Comparison of ENCODE assay signal across 1 cellular context in the genomic region with DNA sequence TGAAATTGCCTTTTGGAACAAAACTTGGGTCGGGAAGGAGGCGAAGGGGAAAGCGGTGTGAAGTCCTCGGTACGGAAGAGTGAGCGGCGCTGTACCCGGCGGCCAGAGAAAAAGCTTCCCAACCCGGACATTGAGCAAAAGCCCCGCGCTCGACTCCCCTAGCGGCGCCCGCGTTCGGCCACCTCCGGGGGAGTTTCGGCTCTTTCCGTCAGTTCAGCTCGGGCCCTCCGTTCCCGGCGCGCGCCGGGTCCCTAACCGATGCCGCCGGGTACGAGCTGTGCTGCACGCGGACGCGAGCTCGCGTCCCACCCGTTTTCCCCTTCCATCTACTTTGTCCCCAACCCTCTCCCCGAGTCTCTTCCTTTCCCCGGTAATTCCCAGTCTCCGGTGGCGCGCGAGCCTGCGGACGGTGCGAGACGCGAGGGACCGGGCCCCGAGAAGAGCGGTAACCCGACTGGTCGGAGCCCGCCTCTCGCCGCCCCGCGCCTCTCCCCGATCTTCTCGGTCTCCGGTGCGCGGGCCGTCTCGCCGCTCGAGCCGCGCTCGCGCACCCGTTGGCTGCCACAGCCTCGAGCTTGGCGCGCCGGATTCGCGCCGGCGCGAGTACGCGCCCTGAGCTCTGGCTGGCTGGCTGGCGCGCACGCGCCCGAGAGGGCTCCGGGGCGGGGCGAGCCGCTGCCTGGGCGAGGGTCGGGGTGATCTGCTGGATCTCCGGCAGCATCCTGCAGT.
TF ChIP-seq lines count a peak whose summit lies in the region.

No MANE protein-coding gene starts in this region.

TF ChIP-seq in HepG2, 621 proteins besides CTCF, POLR2A, EP300 and RAD21 (continued from another document and continues in another):
- TF ChIP-seq, protein P1, sequence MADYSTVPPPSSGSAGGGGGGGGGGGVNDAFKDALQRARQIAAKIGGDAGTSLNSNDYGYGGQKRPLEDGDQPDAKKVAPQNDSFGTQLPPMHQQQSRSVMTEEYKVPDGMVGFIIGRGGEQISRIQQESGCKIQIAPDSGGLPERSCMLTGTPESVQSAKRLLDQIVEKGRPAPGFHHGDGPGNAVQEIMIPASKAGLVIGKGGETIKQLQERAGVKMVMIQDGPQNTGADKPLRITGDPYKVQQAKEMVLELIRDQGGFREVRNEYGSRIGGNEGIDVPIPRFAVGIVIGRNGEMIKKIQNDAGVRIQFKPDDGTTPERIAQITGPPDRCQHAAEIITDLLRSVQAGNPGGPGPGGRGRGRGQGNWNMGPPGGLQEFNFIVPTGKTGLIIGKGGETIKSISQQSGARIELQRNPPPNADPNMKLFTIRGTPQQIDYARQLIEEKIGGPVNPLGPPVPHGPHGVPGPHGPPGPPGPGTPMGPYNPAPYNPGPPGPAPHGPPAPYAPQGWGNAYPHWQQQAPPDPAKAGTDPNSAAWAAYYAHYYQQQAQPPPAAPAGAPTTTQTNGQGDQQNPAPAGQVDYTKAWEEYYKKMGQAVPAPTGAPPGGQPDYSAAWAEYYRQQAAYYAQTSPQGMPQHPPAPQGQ (CRISPR knock-in tag; IDR thresholded peaks at IDR 0.05; ENCODE audit: borderline replicate concordance) = no peak
- no peak for TF ChIP-seq ZBTB46 (CRISPR knock-in tag; IDR thresholded peaks at IDR 0.05; ENCODE audit: borderline replicate concordance)
- no peak for TF ChIP-seq RAD51 (IDR thresholded peaks at IDR 0.05; ENCODE audit: borderline replicate concordance)
- no peak for TF ChIP-seq ZNF10 (CRISPR knock-in tag; IDR thresholded peaks at IDR 0.05; ENCODE audit: borderline replicate concordance, low read depth)
- no peak for TF ChIP-seq LCORL (IDR thresholded peaks at IDR 0.05)
- peak; percentile 50 for TF ChIP-seq LCORL (CRISPR knock-in tag; IDR thresholded peaks at IDR 0.05)
- peak; percentile 73 for TF ChIP-seq ZNF350 (CRISPR knock-in tag; IDR thresholded peaks at IDR 0.05; ENCODE audit: borderline replicate concordance, low read depth)
- no peak for TF ChIP-seq ZNF224 (CRISPR knock-in tag; IDR thresholded peaks at IDR 0.05)
- TF ChIP-seq FOXP4 (CRISPR knock-in tag; IDR thresholded peaks at IDR 0.05) = no peak
- TF ChIP-seq, protein P2, sequence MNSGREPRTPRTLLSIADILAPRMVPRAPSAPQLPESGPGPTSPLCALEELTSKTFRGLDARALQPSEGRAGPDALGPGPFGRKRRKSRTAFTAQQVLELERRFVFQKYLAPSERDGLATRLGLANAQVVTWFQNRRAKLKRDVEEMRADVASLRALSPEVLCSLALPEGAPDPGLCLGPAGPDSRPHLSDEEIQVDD (CRISPR knock-in tag; IDR thresholded peaks at IDR 0.05; ENCODE audit: borderline replicate concordance) = peak; percentile 20; the same call in 1 of the 2 replicates
- no peak for TF ChIP-seq ERF (CRISPR knock-in tag; IDR thresholded peaks at IDR 0.05)
- TF ChIP-seq SNAPC2 (CRISPR knock-in tag; IDR thresholded peaks at IDR 0.05) = no peak
- no peak for TF ChIP-seq GRHL1 (CRISPR knock-in tag; conservative IDR thresholded peaks at IDR 0.05)
- no peak for TF ChIP-seq CREBL2 (CRISPR knock-in tag; IDR thresholded peaks at IDR 0.05; ENCODE audit: borderline replicate concordance)
- no peak for TF ChIP-seq ZNF333 (CRISPR knock-in tag; IDR thresholded peaks at IDR 0.05; ENCODE audit: borderline replicate concordance)
- TF ChIP-seq KLF13 (CRISPR knock-in tag; IDR thresholded peaks at IDR 0.05) = peak; percentile 59; the same call in 1 of the 2 replicates
- TF ChIP-seq KDM2A (CRISPR knock-in tag; IDR thresholded peaks at IDR 0.05; ENCODE audit: borderline replicate concordance, low read depth) = peak; percentile 53; the same call in 1 of the 2 replicates
- no peak for TF ChIP-seq HCFC1 (IDR thresholded peaks at IDR 0.05; ENCODE audit: low read depth, low read length)
- 0 out of 2 replicates have a peak, but pooled peaks have one; percentile 61 for TF ChIP-seq ZNF230 (CRISPR knock-in tag; IDR thresholded peaks at IDR 0.05)
- TF ChIP-seq ISX (CRISPR knock-in tag; conservative IDR thresholded peaks at IDR 0.05) = no peak
- TF ChIP-seq, protein P3, sequence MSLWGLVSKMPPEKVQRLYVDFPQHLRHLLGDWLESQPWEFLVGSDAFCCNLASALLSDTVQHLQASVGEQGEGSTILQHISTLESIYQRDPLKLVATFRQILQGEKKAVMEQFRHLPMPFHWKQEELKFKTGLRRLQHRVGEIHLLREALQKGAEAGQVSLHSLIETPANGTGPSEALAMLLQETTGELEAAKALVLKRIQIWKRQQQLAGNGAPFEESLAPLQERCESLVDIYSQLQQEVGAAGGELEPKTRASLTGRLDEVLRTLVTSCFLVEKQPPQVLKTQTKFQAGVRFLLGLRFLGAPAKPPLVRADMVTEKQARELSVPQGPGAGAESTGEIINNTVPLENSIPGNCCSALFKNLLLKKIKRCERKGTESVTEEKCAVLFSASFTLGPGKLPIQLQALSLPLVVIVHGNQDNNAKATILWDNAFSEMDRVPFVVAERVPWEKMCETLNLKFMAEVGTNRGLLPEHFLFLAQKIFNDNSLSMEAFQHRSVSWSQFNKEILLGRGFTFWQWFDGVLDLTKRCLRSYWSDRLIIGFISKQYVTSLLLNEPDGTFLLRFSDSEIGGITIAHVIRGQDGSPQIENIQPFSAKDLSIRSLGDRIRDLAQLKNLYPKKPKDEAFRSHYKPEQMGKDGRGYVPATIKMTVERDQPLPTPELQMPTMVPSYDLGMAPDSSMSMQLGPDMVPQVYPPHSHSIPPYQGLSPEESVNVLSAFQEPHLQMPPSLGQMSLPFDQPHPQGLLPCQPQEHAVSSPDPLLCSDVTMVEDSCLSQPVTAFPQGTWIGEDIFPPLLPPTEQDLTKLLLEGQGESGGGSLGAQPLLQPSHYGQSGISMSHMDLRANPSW (CRISPR knock-in tag; IDR thresholded peaks at IDR 0.05; ENCODE audit: borderline replicate concordance) = 0 out of 2 replicates have a peak, but pooled peaks have one; percentile 92
- TF ChIP-seq JUN (CRISPR knock-in tag; IDR thresholded peaks at IDR 0.05) = no peak
- TF ChIP-seq ZNF766 (CRISPR knock-in tag; IDR thresholded peaks at IDR 0.05; ENCODE audit: borderline replicate concordance) = no peak
- no peak; the same call in 1 of the 2 replicates for TF ChIP-seq KLF12 (CRISPR knock-in tag; IDR thresholded peaks at IDR 0.05; ENCODE audit: borderline replicate concordance)
- TF ChIP-seq ZNF292 (CRISPR knock-in tag; IDR thresholded peaks at IDR 0.05; ENCODE audit: borderline replicate concordance, low read depth) = peak; percentile 38; the same call in 1 of the 2 replicates
- no peak for TF ChIP-seq ZNF441 (CRISPR knock-in tag; IDR thresholded peaks at IDR 0.05; ENCODE audit: borderline replicate concordance)
- peak; percentile 31; the same call in 1 of the 2 replicates for TF ChIP-seq ZSCAN20 (CRISPR knock-in tag; IDR thresholded peaks at IDR 0.05; ENCODE audit: borderline replicate concordance)
- TF ChIP-seq ZNF407 (CRISPR knock-in tag; IDR thresholded peaks at IDR 0.05; ENCODE audit: not compliant biosample characterization) = no peak
- 0 out of 2 replicates have a peak, but pooled peaks have one; percentile 13 for TF ChIP-seq ZBTB42 (CRISPR knock-in tag; IDR thresholded peaks at IDR 0.05)
- no peak for TF ChIP-seq GABPA (IDR thresholded peaks at IDR 0.05; ENCODE audit: low read depth, low read length)
- peak; percentile 19; the same call in 1 of the 2 replicates for TF ChIP-seq GABPA (CRISPR knock-in tag; IDR thresholded peaks at IDR 0.05; ENCODE audit: low read depth)
- peak; percentile 20; the same call in 1 of the 2 replicates for TF ChIP-seq MEF2D (CRISPR knock-in tag; IDR thresholded peaks at IDR 0.05)
- no peak for TF ChIP-seq ZNF891 (CRISPR knock-in tag; IDR thresholded peaks at IDR 0.05)
- TF ChIP-seq, protein P4, sequence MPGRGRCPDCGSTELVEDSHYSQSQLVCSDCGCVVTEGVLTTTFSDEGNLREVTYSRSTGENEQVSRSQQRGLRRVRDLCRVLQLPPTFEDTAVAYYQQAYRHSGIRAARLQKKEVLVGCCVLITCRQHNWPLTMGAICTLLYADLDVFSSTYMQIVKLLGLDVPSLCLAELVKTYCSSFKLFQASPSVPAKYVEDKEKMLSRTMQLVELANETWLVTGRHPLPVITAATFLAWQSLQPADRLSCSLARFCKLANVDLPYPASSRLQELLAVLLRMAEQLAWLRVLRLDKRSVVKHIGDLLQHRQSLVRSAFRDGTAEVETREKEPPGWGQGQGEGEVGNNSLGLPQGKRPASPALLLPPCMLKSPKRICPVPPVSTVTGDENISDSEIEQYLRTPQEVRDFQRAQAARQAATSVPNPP (CRISPR knock-in tag; IDR thresholded peaks at IDR 0.05) = 0 out of 2 replicates have a peak, but pooled peaks have one; percentile 5
